In genomic region chr1:85374160-85374559, GRCh38 we compare ENCODE assay signal across 14 cellular contexts.
DNase-seq lines count a peak whose midpoint lies in the region; ATAC-seq, FAIRE-seq and TF ChIP-seq lines count a peak whose summit lies in the region.
"Had no signal": no experiment of that assay in that cellular context is flagged by ENCODE, and none has a peak within 500 bp of the region (broad histone marks: within the 10 kb centered on the region; RNA-seq: fewer than 3 reads in every experiment).

No MANE protein-coding gene starts in this region.

- TF ChIP-seq CTCF in fibroblast of lung (conservative IDR thresholded peaks at IDR 0.05 in 1 of 2, IDR thresholded peaks at IDR 0.05 in 1 of 2; ENCODE audit: low read depth in 1 of 2, low read length in 2 of 2): no peak
- no peak for TF ChIP-seq CTCF in nephron progenitor cell (IDR thresholded peaks at IDR 0.05)

- no peaks in the 10 kb centered on the region for H3K27me3 Mint-ChIP-seq in nephron progenitor cell (ENCODE audit: low read depth, poor library complexity)

- H3K36me3 Mint-ChIP-seq in nephron progenitor cell (ENCODE audit: low read depth): no peaks in the 10 kb centered on the region
- H3K36me3 Mint-ChIP-seq: T-cell had no signal

- no peak for FAIRE-seq in small intestine (lab: Jason Lieb, UNC)

- no peaks in the 10 kb centered on the region for H3K9me3 Mint-ChIP-seq in nephron progenitor cell
- H3K9me3 Mint-ChIP-seq: T-cell had no signal

- H3K4me3 ChIP-seq in fibroblast of lung (replicated peaks in 1 of 4; ENCODE audit: control extremely low read depth in 1 of 4, insufficient read depth in 1 of 4, low read depth in 3 of 4, low read length in 4 of 4): no peak overlapping the region
- H3K4me3 ChIP-seq in small intestine (ENCODE audit: low read depth in 1 of 2, low read length in 2 of 2): no peak overlapping the region
- H3K4me3 ChIP-seq: esophagus squamous epithelium had no signal

- no peaks in the 10 kb centered on the region for H4K20me1 ChIP-seq in fibroblast of lung (ENCODE audit: control insufficient read depth, extremely low read depth, insufficient read depth, low read length)

- H3K4me3 Mint-ChIP-seq in nephron progenitor cell: no peak overlapping the region
- H3K4me3 Mint-ChIP-seq: activated CD8-positive, alpha-beta T cell treated with anti-CD3 and anti-CD28 coated beads, Interleukin-2, amount 10 ng/mL, durations not matched to agents 7 days and 5 days; T-cell had no signal

- no peak for ATAC-seq in HG03159 (IDR thresholded peaks at IDR 0.05; ENCODE audit: unreplicated experiment)
- ATAC-seq: activated CD8-positive, alpha-beta T cell treated with anti-CD3 and anti-CD28 coated beads, Interleukin-2, amount 10 ng/mL, durations not matched to agents 7 days and 5 days; T-cell had no signal

- no peak overlapping the region for H2AFZ ChIP-seq in fibroblast of lung (ENCODE audit: low read length)

- peak overlapping the region; percentile 46 for H3K4me2 ChIP-seq in fibroblast of lung (ENCODE audit: extremely low read depth, insufficient read depth, low read length)

- H3K9me3 ChIP-seq in fibroblast of lung (ENCODE audit: control insufficient read depth, insufficient read depth, low read depth, low read length): no peaks in the 10 kb centered on the region
- H3K9me3 ChIP-seq in small intestine (ENCODE audit: control insufficient read depth, low read depth): no peaks in the 10 kb centered on the region
- H3K9me3 ChIP-seq: esophagus squamous epithelium had no signal

- H3K27ac Mint-ChIP-seq in nephron progenitor cell: peak overlapping the region; percentile 49
- H3K27ac Mint-ChIP-seq: activated CD8-positive, alpha-beta T cell treated with anti-CD3 and anti-CD28 coated beads, Interleukin-2, amount 10 ng/mL, durations not matched to agents 7 days and 5 days; T-cell had no signal

- H3K4me1 ChIP-seq in fibroblast of lung (ENCODE audit: control insufficient read depth, extremely low read depth, insufficient read depth, low read length): peaks cover 14% of the 10 kb centered on the region
- no peaks in the 10 kb centered on the region for H3K4me1 ChIP-seq in small intestine (ENCODE audit: control insufficient read depth in 2 of 2, insufficient read depth in 1 of 2, low read depth in 1 of 2, low read length in 1 of 2)

- no peak overlapping the region for H3K27ac ChIP-seq in fibroblast of lung (ENCODE audit: insufficient read depth, low read length)
- no peak overlapping the region for H3K27ac ChIP-seq in small intestine (ENCODE audit: low read depth in 1 of 2, low read length in 1 of 2)
- H3K27ac ChIP-seq: esophagus squamous epithelium had no signal

- H3K36me3 ChIP-seq in fibroblast of lung (ENCODE audit: control insufficient read depth, insufficient read depth, low read length) (no peaks in the 10 kb centered on the region), small intestine (ENCODE audit: control insufficient read depth in 2 of 2, insufficient read depth in 2 of 2, low read length in 2 of 2) (no peaks in the 10 kb centered on the region)
- H3K36me3 ChIP-seq: esophagus squamous epithelium had no signal

- DNase-seq in GM03348 (ENCODE audit: low spot score) (peak; percentile 48), RKO (ENCODE audit: low spot score) (peak; percentile 61), fibroblast of lung (ENCODE audit: low read depth in 2 of 2) (peak; percentile 71 to 92), nephron progenitor cell (no peak), NCI-H82 treated with DMSO at 0.1 percent for 48 hours (lab: John Stamatoyannopoulos, UW; ENCODE audit: unreplicated experiment) (no peak), small intestine (no peak), NCI-H146 treated with DMSO at 0.1 percent for 48 hours (lab: John Stamatoyannopoulos, UW; ENCODE audit: unreplicated experiment) (no peak)
- DNase-seq: activated CD8-positive, alpha-beta T cell treated with anti-CD3 and anti-CD28 coated beads, Interleukin-2, amount 10 ng/mL, durations not matched to agents 7 days and 5 days; esophagus squamous epithelium; KG1; midbrain; NCI-H524; T-cell had no signal

- peaks cover 6% of the 10 kb centered on the region for H3K4me1 Mint-ChIP-seq in nephron progenitor cell
- H3K4me1 Mint-ChIP-seq: T-cell had no signal

- H3K79me2 ChIP-seq in fibroblast of lung (ENCODE audit: control insufficient read depth, insufficient read depth, low read length): peaks cover 25% of the 10 kb centered on the region

- H3K27me3 ChIP-seq in fibroblast of lung (ENCODE audit: control insufficient read depth, insufficient read depth, low read length): no peaks in the 10 kb centered on the region
- no peaks in the 10 kb centered on the region for H3K27me3 ChIP-seq in small intestine (ENCODE audit: control insufficient read depth in 2 of 2, insufficient read depth in 2 of 2, low read length in 2 of 2)
- H3K27me3 ChIP-seq: esophagus squamous epithelium had no signal

- no peak overlapping the region for H3K9ac ChIP-seq in fibroblast of lung (ENCODE audit: insufficient read depth, low read length)

Comparison
In these comparisons a context has a peak if more than half of its experiments do, and no peak if none do; other contexts are left out.
1. DNase-seq: peak in GM03348 (single experiment), RKO (single experiment) and fibroblast of lung (2 of 2); none in nephron progenitor cell (single experiment), NCI-H82 treated with DMSO at 0.1 percent for 48 hours (single experiment), small intestine (single experiment) and NCI-H146 treated with DMSO at 0.1 percent for 48 hours (single experiment).